In the genomic region with DNA sequence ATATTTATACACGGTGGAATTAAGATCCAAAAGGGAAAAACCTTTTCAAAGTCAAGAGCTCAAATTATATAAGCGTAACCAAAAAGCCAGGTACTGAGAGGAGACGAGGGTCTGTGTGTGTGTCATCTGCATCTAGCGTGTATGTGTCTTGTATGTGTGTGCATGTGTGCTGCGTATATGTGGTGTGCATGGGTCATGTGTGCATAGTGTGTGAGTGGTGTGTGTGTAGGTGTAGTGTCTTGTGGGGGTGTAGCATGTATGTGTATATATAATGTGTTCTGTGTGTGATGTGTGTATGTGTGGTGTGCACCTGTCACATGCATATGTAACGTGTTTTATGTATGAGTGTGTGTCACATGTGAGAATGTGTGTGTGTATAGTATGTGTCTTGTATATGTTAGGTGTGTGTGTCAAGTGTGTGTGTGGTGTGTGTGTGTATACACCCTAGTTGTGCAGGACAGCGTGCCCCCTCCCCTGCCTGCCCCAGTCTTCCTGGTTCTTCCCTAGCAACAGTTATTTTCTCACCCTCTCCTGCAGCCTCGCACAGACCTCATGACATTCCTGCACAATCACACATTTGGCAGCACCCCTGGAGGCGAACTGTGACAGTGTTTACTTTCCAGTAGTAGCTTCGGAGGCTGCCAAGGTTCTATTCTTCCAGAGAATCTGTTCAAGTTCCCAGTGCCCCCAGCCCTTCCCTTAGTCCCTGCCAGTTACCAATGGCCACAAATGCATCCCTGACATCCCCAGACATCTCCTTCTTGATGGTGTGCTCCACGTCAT, we compare ENCODE assay signal across 10 cellular contexts. TPM values are rescaled to one million over a fixed set of nuclear protein-coding genes. Genes with fewer than 3 reads are reported as not detected.
A peak's percentile ranks its signal among the peaks of the same experiment; 100 is the strongest.
DNase-seq lines count a peak whose midpoint lies in the region; ATAC-seq and TF ChIP-seq lines count a peak whose summit lies in the region.
"Had no signal": no experiment of that assay in that cellular context is flagged by ENCODE, and none has a peak within 500 bp of the region (broad histone marks: within the 10 kb centered on the region; RNA-seq: fewer than 3 reads in every experiment).

No MANE protein-coding gene starts in this region.

- WGBS in lung, 2 donors, result 67 to 83% methylated on average over 11 of the region's 11 CpGs
- WGBS in upper lobe of left lung, 2 donors, result 67 to 77% methylated on average over 11 of the region's 11 CpGs

- peaks cover 7 to 26% of the 10 kb centered on the region in 2 donors for H3K4me1 ChIP-seq in lung (ENCODE audit: control insufficient read depth in 2 of 2, insufficient read depth in 2 of 2, low read length in 2 of 2)
- peaks cover 28 to 39% (median 37%) of the 10 kb centered on the region in 4 donors for H3K4me1 ChIP-seq in upper lobe of left lung

- no peaks in the 10 kb centered on the region for H3K9me3 Mint-ChIP-seq in activated CD4-positive, alpha-beta T cell treated with anti-CD3 and anti-CD28 coated beads, Interleukin-2, amount 10 ng/mL, durations not matched to agents 24 days and 14 days
- H3K9me3 Mint-ChIP-seq in activated CD4-positive, alpha-beta T cell treated with anti-CD3 and anti-CD28 coated beads for 36 hours (ENCODE audit: low read depth), result no peaks in the 10 kb centered on the region
- no peaks in the 10 kb centered on the region for H3K9me3 Mint-ChIP-seq in endothelial cell (ENCODE audit: unreplicated experiment)

- DNase-seq in activated CD4-positive, alpha-beta T cell treated with anti-CD3 and anti-CD28 coated beads, Interleukin-2, amount 10 ng/mL, durations not matched to agents 24 days and 14 days, result no peak
- no peak for DNase-seq in activated CD4-positive, alpha-beta T cell treated with anti-CD3 and anti-CD28 coated beads for 36 hours
- DNase-seq in endothelial cell (ENCODE audit: low spot score) (no peak), lung (ENCODE audit: low spot score) (no peak), upper lobe of left lung (peak in 1 of 2 donors; percentile 54), H4 (ENCODE audit: low spot score) (no peak), posterior vena cava (ENCODE audit: low spot score) (no peak), NCI-H1105 treated with DMSO at 0.1 percent for 48 hours (lab: John Stamatoyannopoulos, UW) (no peak)
- DNase-seq: activated CD8-positive, alpha-beta memory T cell treated with anti-CD3 and anti-CD28 coated beads, Interleukin-2, amount 10 ng/mL, durations not matched to agents 7 days and 5 days; NCI-H1930 had no signal

- TF ChIP-seq EP300 in upper lobe of left lung (IDR thresholded peaks at IDR 0.05), result no peak

- TF ChIP-seq CTCF in endothelial cell (IDR thresholded peaks at IDR 0.05; ENCODE audit: unreplicated experiment) (no peak), lung (IDR thresholded peaks at IDR 0.05; ENCODE audit: control extremely low read depth, extremely low read depth) (no peak), upper lobe of left lung (IDR thresholded peaks at IDR 0.05) (peak in 1 of 6 experiments; percentile 27)

- no peaks in the 10 kb centered on the region for H3K9me3 ChIP-seq in lung (ENCODE audit: control insufficient read depth in 2 of 2, insufficient read depth in 1 of 2, low read length in 1 of 2)
- no peaks in the 10 kb centered on the region for H3K9me3 ChIP-seq in upper lobe of left lung

- intact Hi-C loops in activated CD4-positive, alpha-beta T cell treated with anti-CD3 and anti-CD28 coated beads, Interleukin-2, amount 10 ng/mL, durations not matched to agents 24 days and 14 days (cut with micrococcal nuclease), result no loop called here
- intact Hi-C loops in activated CD4-positive, alpha-beta T cell treated with anti-CD3 and anti-CD28 coated beads for 36 hours (cut with DNase I, micrococcal nuclease), result no loop called here
- intact Hi-C loops in posterior vena cava (cut with DNase I), result loop anchor here in 1 of 2 donors (5.0 kb wide), 1 partner anchor 51 kb away; no protein-coding TSS in a partner anchor

- CTCF ChIA-PET in activated CD4-positive, alpha-beta T cell treated with anti-CD3 and anti-CD28 coated beads for 36 hours (lab: Charles Lee), result interaction anchor here (0.8 to 1.3 kb wide), 3 partner anchors 8 to 10 kb away, joined by 3 to 4 read pairs (median 3); no protein-coding TSS in a partner anchor

- peaks cover 69% of the 10 kb centered on the region for H3K36me3 Mint-ChIP-seq in activated CD4-positive, alpha-beta T cell treated with anti-CD3 and anti-CD28 coated beads, Interleukin-2, amount 10 ng/mL, durations not matched to agents 24 days and 14 days (ENCODE audit: low read depth)
- peaks cover 51% of the 10 kb centered on the region for H3K36me3 Mint-ChIP-seq in activated CD4-positive, alpha-beta T cell treated with anti-CD3 and anti-CD28 coated beads for 36 hours (ENCODE audit: low read depth)
- peaks cover 56% of the 10 kb centered on the region for H3K36me3 Mint-ChIP-seq in endothelial cell (ENCODE audit: low read depth, unreplicated experiment)

- peaks cover 7% of the 10 kb centered on the region for H3K4me1 Mint-ChIP-seq in activated CD4-positive, alpha-beta T cell treated with anti-CD3 and anti-CD28 coated beads, Interleukin-2, amount 10 ng/mL, durations not matched to agents 24 days and 14 days
- no peaks in the 10 kb centered on the region for H3K4me1 Mint-ChIP-seq in activated CD4-positive, alpha-beta T cell treated with anti-CD3 and anti-CD28 coated beads for 36 hours
- H3K4me1 Mint-ChIP-seq in endothelial cell (ENCODE audit: unreplicated experiment), result peaks cover 3% of the 10 kb centered on the region
- H3K4me1 Mint-ChIP-seq: activated CD8-positive, alpha-beta memory T cell treated with anti-CD3 and anti-CD28 coated beads, Interleukin-2, amount 10 ng/mL, durations not matched to agents 7 days and 5 days had no signal

- H3K27me3 Mint-ChIP-seq in activated CD4-positive, alpha-beta T cell treated with anti-CD3 and anti-CD28 coated beads, Interleukin-2, amount 10 ng/mL, durations not matched to agents 24 days and 14 days, result no peaks in the 10 kb centered on the region
- H3K27me3 Mint-ChIP-seq in activated CD4-positive, alpha-beta T cell treated with anti-CD3 and anti-CD28 coated beads for 36 hours, result no peaks in the 10 kb centered on the region
- H3K27me3 Mint-ChIP-seq in endothelial cell (ENCODE audit: unreplicated experiment), result no peaks in the 10 kb centered on the region
- H3K27me3 Mint-ChIP-seq: activated CD8-positive, alpha-beta memory T cell treated with anti-CD3 and anti-CD28 coated beads, Interleukin-2, amount 10 ng/mL, durations not matched to agents 7 days and 5 days had no signal

- no peak overlapping the region for H3K4me3 Mint-ChIP-seq in activated CD4-positive, alpha-beta T cell treated with anti-CD3 and anti-CD28 coated beads, Interleukin-2, amount 10 ng/mL, durations not matched to agents 24 days and 14 days
- no peak overlapping the region for H3K4me3 Mint-ChIP-seq in activated CD4-positive, alpha-beta T cell treated with anti-CD3 and anti-CD28 coated beads for 36 hours
- H3K4me3 Mint-ChIP-seq in endothelial cell (ENCODE audit: unreplicated experiment), result peak overlapping the region; percentile 0
- H3K4me3 Mint-ChIP-seq: activated CD8-positive, alpha-beta memory T cell treated with anti-CD3 and anti-CD28 coated beads, Interleukin-2, amount 10 ng/mL, durations not matched to agents 7 days and 5 days had no signal

- peak overlapping the region; percentile 12 for H3K27ac Mint-ChIP-seq in activated CD4-positive, alpha-beta T cell treated with anti-CD3 and anti-CD28 coated beads, Interleukin-2, amount 10 ng/mL, durations not matched to agents 24 days and 14 days
- no peak overlapping the region for H3K27ac Mint-ChIP-seq in activated CD4-positive, alpha-beta T cell treated with anti-CD3 and anti-CD28 coated beads for 36 hours
- H3K27ac Mint-ChIP-seq in endothelial cell (ENCODE audit: unreplicated experiment), result no peak overlapping the region
- H3K27ac Mint-ChIP-seq: activated CD8-positive, alpha-beta memory T cell treated with anti-CD3 and anti-CD28 coated beads, Interleukin-2, amount 10 ng/mL, durations not matched to agents 7 days and 5 days had no signal

- TF ChIP-seq POLR2A in upper lobe of left lung (IDR thresholded peaks at IDR 0.05), result no peak

- H3K36me3 ChIP-seq in lung (ENCODE audit: control insufficient read depth in 2 of 2, insufficient read depth in 2 of 2, low read length in 2 of 2) (peaks cover 8 to 10% of the 10 kb centered on the region in 2 donors), upper lobe of left lung (peaks cover 0 to 71% (median 17%) of the 10 kb centered on the region in 4 donors)

- H3K27ac ChIP-seq in lung (ENCODE audit: low read depth in 1 of 2, low read length in 1 of 2) (peak overlapping the region; percentile 10 to 71), upper lobe of left lung (peak overlapping the region; percentile 20 to 68 (median 44))

- ATAC-seq in activated CD4-positive, alpha-beta T cell treated with anti-CD3 and anti-CD28 coated beads for 36 hours, result no peak
- no peak for ATAC-seq in lung (ENCODE audit: insufficient read depth, low FRiP score)
- ATAC-seq in upper lobe of left lung (ENCODE audit: low FRiP score in 2 of 2), result peak in 1 of 2 donors; percentile 68
- ATAC-seq: activated CD8-positive, alpha-beta memory T cell treated with anti-CD3 and anti-CD28 coated beads, Interleukin-2, amount 10 ng/mL, durations not matched to agents 7 days and 5 days had no signal

- H3K4me3 ChIP-seq in lung (no peak overlapping the region), upper lobe of left lung (no peak overlapping the region)

- H3K27me3 ChIP-seq in lung (ENCODE audit: control insufficient read depth, insufficient read depth) (no peaks in the 10 kb centered on the region), upper lobe of left lung (no peaks in the 10 kb centered on the region)

- POLR2A ChIA-PET in activated CD4-positive, alpha-beta T cell treated with anti-CD3 and anti-CD28 coated beads for 36 hours (lab: Charles Lee), result interaction anchor here (1.2 kb wide), 1 partner anchor 104 kb away, joined by 4 read pairs; no protein-coding TSS in a partner anchor

RNA-seq across cellular contexts. Expression of a gene that starts 27.1 kb away (rescaled TPM):
- total RNA-seq in activated CD4-positive, alpha-beta T cell treated with anti-CD3 and anti-CD28 coated beads, Interleukin-2, amount 10 ng/mL, durations not matched to agents 24 days and 14 days, result 345 and 360 TPM in 2 replicates
- 100 to 1,000 TPM; 351 to 408 TPM for total RNA-seq in activated CD4-positive, alpha-beta T cell treated with anti-CD3 and anti-CD28 coated beads for 36 hours
- total RNA-seq in endothelial cell (ENCODE audit: unreplicated experiment), result 76.0 TPM
- total RNA-seq in lung, result 100 to 1,000 TPM; 116 to 142 TPM
- 100 to 1,000 TPM in 1 of 2 donors, 10 to 100 TPM in 1; 81.5 to 308 TPM for polyA plus RNA-seq in lung
- 100 to 1,000 TPM; 109 to 166 (median 130) TPM for total RNA-seq in upper lobe of left lung
- total RNA-seq in H4 (2014; rRNA removed; shearing (Covaris generic)), result 38.7 and 41.9 TPM in 2 replicates
- total RNA-seq in posterior vena cava, result 10 to 100 TPM; 56.7 to 77.5 TPM

RNA-seq across cellular contexts. Expression of a gene that starts 49.6 kb away (rescaled TPM):
- total RNA-seq in activated CD4-positive, alpha-beta T cell treated with anti-CD3 and anti-CD28 coated beads, Interleukin-2, amount 10 ng/mL, durations not matched to agents 24 days and 14 days, result 314 and 315 TPM in 2 replicates
- total RNA-seq in activated CD4-positive, alpha-beta T cell treated with anti-CD3 and anti-CD28 coated beads for 36 hours, result 100 to 1,000 TPM; 322 to 332 TPM
- total RNA-seq in endothelial cell (ENCODE audit: unreplicated experiment) (224 TPM), lung (100 to 1,000 TPM; 168 to 208 TPM), upper lobe of left lung (100 to 1,000 TPM in 1 of 6 donors, 10 to 100 TPM in 5; 68.5 to 176 (median 84.5) TPM), posterior vena cava (100 to 1,000 TPM; 328 to 430 TPM)
- polyA plus RNA-seq in lung, result 100 to 1,000 TPM in 1 of 2 donors, 10 to 100 TPM in 1; 61.4 to 143 TPM
- 113 and 131 TPM in 2 replicates for total RNA-seq in H4 (2014; rRNA removed; shearing (Covaris generic))
